Comparison of ENCODE assay signal across 13 cellular contexts in the genomic region with DNA sequence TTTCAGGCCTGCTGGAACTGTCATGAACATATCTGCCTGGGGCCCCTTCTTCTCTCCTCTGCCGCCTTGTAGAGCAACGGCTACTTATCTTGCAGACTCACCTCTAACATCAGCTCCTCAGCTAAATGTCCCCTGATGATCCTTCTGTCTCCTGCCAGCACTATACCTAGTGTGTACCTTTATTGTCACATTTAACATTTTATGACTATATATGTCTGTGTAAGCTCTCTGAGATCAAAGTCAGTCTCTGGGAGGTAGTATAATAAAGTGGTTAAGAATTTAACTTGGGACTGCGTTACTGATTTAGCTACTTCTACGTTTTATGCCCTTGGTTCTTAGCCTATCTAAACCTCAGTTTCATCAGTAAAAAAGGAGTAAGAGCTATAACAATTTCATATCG. TPM values are rescaled to one million over a fixed set of nuclear protein-coding genes. Genes with fewer than 3 reads are reported as not detected.
DNase-seq lines count a peak whose midpoint lies in the region; ATAC-seq and TF ChIP-seq lines count a peak whose summit lies in the region.
"Had no signal": no experiment of that assay in that cellular context is flagged by ENCODE, and none has a peak within 500 bp of the region (broad histone marks: within the 10 kb centered on the region; RNA-seq: fewer than 3 reads in every experiment).

No MANE protein-coding gene starts in this region.

- no peak overlapping the region for H3K18ac ChIP-seq in trophoblast cell (ENCODE audit: low read length)

- intact Hi-C loops in CD4-positive, alpha-beta memory T cell (cut with micrococcal nuclease) = loop anchor here (1.0 to 2.0 kb wide), 2 partner anchors 21 to 361 kb away; a partner anchor contains a TSS
- intact Hi-C loops in esophagus muscularis mucosa (cut with DNase I) = no loop called here
- intact Hi-C loops in activated CD4-positive, alpha-beta T cell treated with anti-CD3 and anti-CD28 coated beads for 36 hours (cut with DNase I, micrococcal nuclease) = loop anchor here in 1 of 2 experiments (2.0 kb wide), 1 partner anchor 21 kb away; a partner anchor contains a TSS

- peak overlapping the region; percentile 93 for H3K27ac ChIP-seq in CD4-positive, alpha-beta memory T cell (ENCODE audit: low read depth, low read length)
- H3K27ac ChIP-seq in OCI-LY1 (ENCODE audit: low read depth, low read length, poor library complexity, severe bottlenecking) (peak overlapping the region; percentile 80), esophagus muscularis mucosa (replicated peaks in 1 of 4) (peak overlapping the region in 2 of 4 donors; percentile 93 to 94), trophoblast cell (ENCODE audit: low read depth, low read length) (no peak overlapping the region)

- H3K27me3 ChIP-seq in CD4-positive, alpha-beta memory T cell (ENCODE audit: insufficient read depth, low read length) = no peaks in the 10 kb centered on the region
- H3K27me3 ChIP-seq in OCI-LY1 (ENCODE audit: insufficient read depth, low read length) (no peaks in the 10 kb centered on the region), esophagus muscularis mucosa (no peaks in the 10 kb centered on the region), trophoblast cell (ENCODE audit: insufficient read depth, low read length) (no peaks in the 10 kb centered on the region)

- no peak for ATAC-seq in HG02938 (IDR thresholded peaks at IDR 0.05; ENCODE audit: unreplicated experiment)
- no peak for ATAC-seq in activated CD4-positive, alpha-beta T cell treated with anti-CD3 and anti-CD28 coated beads for 36 hours
- ATAC-seq in GM21619 (IDR thresholded peaks at IDR 0.05; ENCODE audit: unreplicated experiment) = no peak

- no peak overlapping the region for H2BK5ac ChIP-seq in trophoblast cell (ENCODE audit: low read depth, low read length, poor library complexity)

- peaks cover 42% of the 10 kb centered on the region for H3K4me1 ChIP-seq in CD4-positive, alpha-beta memory T cell (ENCODE audit: insufficient read depth, low read length)
- peaks cover 44% of the 10 kb centered on the region for H3K4me1 ChIP-seq in OCI-LY1 (ENCODE audit: insufficient read depth, low read length, severe bottlenecking)
- peaks cover 30 to 51% (median 43%) of the 10 kb centered on the region in 4 donors for H3K4me1 ChIP-seq in esophagus muscularis mucosa
- peaks cover 2 to 6% of the 10 kb centered on the region in 2 experiments for H3K4me1 ChIP-seq in trophoblast cell (ENCODE audit: control insufficient read depth in 1 of 2, insufficient read depth in 2 of 2, low read length in 2 of 2)

- DNase-seq in CD4-positive, alpha-beta memory T cell = no peak
- DNase-seq in esophagus muscularis mucosa (ENCODE audit: extremely low spot score) (no peak), trophoblast cell (no peak), retina (no peak)
- DNase-seq in activated CD4-positive, alpha-beta T cell treated with anti-CD3 and anti-CD28 coated beads for 36 hours = no peak
- DNase-seq: head of caudate nucleus; NCI-H69; stimulated activated CD4-positive, alpha-beta T cell treated with anti-CD3 and anti-CD28 coated beads, Interleukin-4, amount 100 ng/mL, for 4 hours had no signal

- CTCF ChIA-PET in CD4-positive, alpha-beta memory T cell (lab: Charles Lee; ENCODE audit: partially characterized antibody) = interaction anchor here (0.8 to 3.4 kb wide), 7 partner anchors 11 to 328 kb away, joined by 3 to 25 read pairs (median 4); no protein-coding TSS in a partner anchor
- CTCF ChIA-PET in activated CD4-positive, alpha-beta T cell treated with anti-CD3 and anti-CD28 coated beads for 36 hours (lab: Charles Lee) = interaction anchor here (0.7 to 2.5 kb wide), 5 partner anchors 8 to 217 kb away, joined by 3 to 15 read pairs (median 4); no protein-coding TSS in a partner anchor

- no peak overlapping the region for H3K4me3 Mint-ChIP-seq in CD4-positive, alpha-beta memory T cell
- no peak overlapping the region for H3K4me3 Mint-ChIP-seq in activated CD4-positive, alpha-beta T cell treated with anti-CD3 and anti-CD28 coated beads for 36 hours
- H3K4me3 Mint-ChIP-seq: central memory CD8-positive, alpha-beta T cell had no signal

- peak overlapping the region; percentile 76 for H3K4ac ChIP-seq in trophoblast cell (ENCODE audit: low read depth, low read length)

- no peaks in the 10 kb centered on the region for H3K9me3 ChIP-seq in CD4-positive, alpha-beta memory T cell (ENCODE audit: control insufficient read depth in 1 of 2, low read length in 2 of 2)
- H3K9me3 ChIP-seq in OCI-LY1 (ENCODE audit: low read length) (no peaks in the 10 kb centered on the region), esophagus muscularis mucosa (no peaks in the 10 kb centered on the region), trophoblast cell (ENCODE audit: insufficient read depth, low read depth, low read length) (no peaks in the 10 kb centered on the region)

- WGBS in esophagus muscularis mucosa = 53% methylated on average over 5 of the region's 5 CpGs
- WGBS in trophoblast cell (ENCODE audit: extremely low coverage, insufficient coverage, insufficient read length) = no CpG with 5 or more reads among the region's 5 CpGs

- H3K79me1 ChIP-seq in trophoblast cell (ENCODE audit: low read length) = peaks cover 8% of the 10 kb centered on the region

- H3K36me3 ChIP-seq in CD4-positive, alpha-beta memory T cell (ENCODE audit: insufficient read depth, low read length) = peaks cover 14% of the 10 kb centered on the region
- H3K36me3 ChIP-seq in OCI-LY1 (ENCODE audit: insufficient read depth, low read length) (peaks cover 38% of the 10 kb centered on the region), esophagus muscularis mucosa (peaks cover 0 to 19% (median 17%) of the 10 kb centered on the region in 4 donors), trophoblast cell (ENCODE audit: control insufficient read depth in 1 of 2, insufficient read depth in 2 of 2, low read length in 2 of 2) (no peaks in the 10 kb centered on the region)

- TF ChIP-seq POLR2A in esophagus muscularis mucosa (IDR thresholded peaks at IDR 0.05; ENCODE audit: low read depth) = no peak

- no peak overlapping the region for H4K12ac ChIP-seq in trophoblast cell (ENCODE audit: low read depth, low read length)

- no peaks in the 10 kb centered on the region for H3K9me3 Mint-ChIP-seq in CD4-positive, alpha-beta memory T cell
- no peaks in the 10 kb centered on the region for H3K9me3 Mint-ChIP-seq in activated CD4-positive, alpha-beta T cell treated with anti-CD3 and anti-CD28 coated beads for 36 hours (ENCODE audit: low read depth)
- H3K9me3 Mint-ChIP-seq: central memory CD8-positive, alpha-beta T cell; nephron had no signal

- no peak overlapping the region for H3K23ac ChIP-seq in trophoblast cell (ENCODE audit: low read length)

- H3F3A ChIP-seq in OCI-LY1 (ENCODE audit: insufficient read depth, low read length) = no peaks in the 10 kb centered on the region

- no peak for TF ChIP-seq EP300 in esophagus muscularis mucosa (IDR thresholded peaks at IDR 0.05)

- no peaks in the 10 kb centered on the region for H3K9me2 ChIP-seq in OCI-LY1 (ENCODE audit: low read depth, low read length)

- H4K8ac ChIP-seq in trophoblast cell (ENCODE audit: low read depth, low read length) = no peak overlapping the region

- no peak overlapping the region for H3K4me3 ChIP-seq in CD4-positive, alpha-beta memory T cell (ENCODE audit: low read length in 2 of 2)
- H3K4me3 ChIP-seq in OCI-LY1 (ENCODE audit: low read depth, low read length, poor library complexity, severe bottlenecking) (peak overlapping the region; percentile 97), esophagus muscularis mucosa (peak overlapping the region; percentile 74 to 94 (median 90)), trophoblast cell (ENCODE audit: low read depth, low read length) (no peak overlapping the region)

- no peaks in the 10 kb centered on the region for H3K27me3 Mint-ChIP-seq in CD4-positive, alpha-beta memory T cell
- no peaks in the 10 kb centered on the region for H3K27me3 Mint-ChIP-seq in activated CD4-positive, alpha-beta T cell treated with anti-CD3 and anti-CD28 coated beads for 36 hours
- H3K27me3 Mint-ChIP-seq: central memory CD8-positive, alpha-beta T cell had no signal

- H2AK5ac ChIP-seq in trophoblast cell (ENCODE audit: low read length) = no peak overlapping the region

- no peak overlapping the region for H2BK12ac ChIP-seq in trophoblast cell (ENCODE audit: low read length)

- H3K4me1 Mint-ChIP-seq in CD4-positive, alpha-beta memory T cell = peaks cover 18 to 19% (median 19%) of the 10 kb centered on the region in 4 donors
- peaks cover 27% of the 10 kb centered on the region for H3K4me1 Mint-ChIP-seq in activated CD4-positive, alpha-beta T cell treated with anti-CD3 and anti-CD28 coated beads for 36 hours

- no peaks in the 10 kb centered on the region for H4K20me1 ChIP-seq in OCI-LY1 (ENCODE audit: insufficient read depth, low read length)

- no peak overlapping the region for H3K27ac Mint-ChIP-seq in CD4-positive, alpha-beta memory T cell
- H3K27ac Mint-ChIP-seq in activated CD4-positive, alpha-beta T cell treated with anti-CD3 and anti-CD28 coated beads for 36 hours = no peak overlapping the region
- H3K27ac Mint-ChIP-seq: nephron had no signal

- H3K4me2 ChIP-seq in OCI-LY1 (ENCODE audit: low read length) = peak overlapping the region; percentile 95
- peak overlapping the region; percentile 33 for H3K4me2 ChIP-seq in trophoblast cell (ENCODE audit: low read length)

- no peak overlapping the region for H2AFZ ChIP-seq in OCI-LY1 (ENCODE audit: low read length)
- no peak overlapping the region for H2AFZ ChIP-seq in trophoblast cell (ENCODE audit: insufficient read depth, low read length, poor library complexity)

- no peak overlapping the region for H4K91ac ChIP-seq in trophoblast cell (ENCODE audit: low read depth, low read length)

- H3K9ac ChIP-seq in OCI-LY1 (ENCODE audit: low read length) (peak overlapping the region; percentile 95; the same call in 1 of the 2 replicates), trophoblast cell (ENCODE audit: low read length) (no peak overlapping the region)

- TF ChIP-seq CTCF in OCI-LY1 (IDR thresholded peaks at IDR 0.05; ENCODE audit: low read length) (no peak), esophagus muscularis mucosa (IDR thresholded peaks at IDR 0.05) (no peak)

- peaks cover 17 to 44% of the 10 kb centered on the region in 2 donors for H3K36me3 Mint-ChIP-seq in CD4-positive, alpha-beta memory T cell
- peaks cover 28% of the 10 kb centered on the region for H3K36me3 Mint-ChIP-seq in activated CD4-positive, alpha-beta T cell treated with anti-CD3 and anti-CD28 coated beads for 36 hours (ENCODE audit: low read depth)

- no peak overlapping the region for H3K14ac ChIP-seq in trophoblast cell (ENCODE audit: low read length)

- H3K79me2 ChIP-seq in OCI-LY1 (ENCODE audit: insufficient read depth, low read length) = peaks cover 47% of the 10 kb centered on the region
- H3K79me2 ChIP-seq in trophoblast cell (ENCODE audit: control insufficient read depth, insufficient read depth, low read length, poor library complexity) = peaks cover 14% of the 10 kb centered on the region

- H2BK120ac ChIP-seq in trophoblast cell (ENCODE audit: insufficient read depth, low read length, poor library complexity) = no peak overlapping the region

- POLR2A ChIA-PET in CD4-positive, alpha-beta memory T cell (lab: Charles Lee; ENCODE audit: partially characterized antibody) = interaction anchor here (5.4 to 7.2 kb wide), 2 partner anchors 80 to 218 kb away, joined by 35 to 59 read pairs; a partner anchor contains a TSS
- POLR2A ChIA-PET in activated CD4-positive, alpha-beta T cell treated with anti-CD3 and anti-CD28 coated beads for 36 hours (lab: Charles Lee) = interaction anchor here (0.6 to 0.7 kb wide), 3 partner anchors 32 to 456 kb away, joined by 3 to 4 read pairs (median 3); no protein-coding TSS in a partner anchor

RNA-seq across cellular contexts. Expression of a gene that starts 2.2 kb away (rescaled TPM):
- 10 to 100 TPM; 47.5 to 49.5 TPM for total RNA-seq in CD4-positive, alpha-beta memory T cell
- polyA plus RNA-seq in CD4-positive, alpha-beta memory T cell = 10 to 100 TPM; 32.1 to 36.9 TPM
- total RNA-seq in esophagus muscularis mucosa = 100 to 1,000 TPM in 2 of 4 donors, 10 to 100 TPM in 2; 86.8 to 183 (median 136) TPM
- polyA plus RNA-seq in trophoblast cell (2013) = 66.0 and 66.5 TPM in 2 replicates
- 10 to 100 TPM; 31.4 to 36.8 TPM for total RNA-seq in activated CD4-positive, alpha-beta T cell treated with anti-CD3 and anti-CD28 coated beads for 36 hours

RNA-seq across cellular contexts. Expression of a gene that starts 21.4 kb away (rescaled TPM):
- 1 to 10 TPM; 1.3 to 1.6 TPM for total RNA-seq in CD4-positive, alpha-beta memory T cell
- polyA plus RNA-seq in CD4-positive, alpha-beta memory T cell = under 1 TPM in 1 of 2 donors, not detected in 1; 0.52 TPM
- 1 to 10 TPM; 1.2 to 3.0 (median 1.5) TPM for total RNA-seq in esophagus muscularis mucosa
- 0.33 and 0.44 TPM in 2 replicates for polyA plus RNA-seq in trophoblast cell (2013)
- total RNA-seq in activated CD4-positive, alpha-beta T cell treated with anti-CD3 and anti-CD28 coated beads for 36 hours = 1 to 10 TPM in 1 of 2 experiments, under 1 TPM in 1; 0.87 to 1.7 TPM

Comparison
In these comparisons a context has a peak if more than half of its experiments do, and no peak if none do; other contexts are left out.
1. H3K4me3 ChIP-seq: peak in OCI-LY1 (single experiment) and esophagus muscularis mucosa (4 of 4); none in CD4-positive, alpha-beta memory T cell (0 of 2) and trophoblast cell (single experiment).